Comparison of ENCODE assay signal across 8 cellular contexts in genomic region chr9:127132921-127133647, GRCh38. TPM values are rescaled to one million over a fixed set of nuclear protein-coding genes. Genes with fewer than 3 reads are reported as not detected.
DNase-seq lines count a peak whose midpoint lies in the region; ATAC-seq and TF ChIP-seq lines count a peak whose summit lies in the region.

No MANE protein-coding gene starts in this region.

- H3K36me3 Mint-ChIP-seq in endothelial cell (ENCODE audit: low read depth, unreplicated experiment), result no peaks in the 10 kb centered on the region
- no peaks in the 10 kb centered on the region for H3K36me3 Mint-ChIP-seq in activated naive CD4-positive, alpha-beta T cell treated with anti-CD3 and anti-CD28 coated beads for 36 hours (ENCODE audit: low read depth)

- TF ChIP-seq CTCF in AG10803 (conservative IDR thresholded peaks at IDR 0.05; ENCODE audit: low read length) (no peak), endothelial cell (IDR thresholded peaks at IDR 0.05; ENCODE audit: unreplicated experiment) (no peak)

- H3K4me1 ChIP-seq in esophagus (ENCODE audit: control insufficient read depth in 2 of 2, insufficient read depth in 2 of 2, low read length in 1 of 2) (peaks cover 13 to 21% of the 10 kb centered on the region in 2 donors), neuron (ENCODE audit: insufficient read depth, low read length) (peaks cover 29% of the 10 kb centered on the region)

- H3K27ac Mint-ChIP-seq in endothelial cell (ENCODE audit: unreplicated experiment), result no peak overlapping the region
- H3K27ac Mint-ChIP-seq in activated naive CD4-positive, alpha-beta T cell treated with anti-CD3 and anti-CD28 coated beads for 36 hours, result no peak overlapping the region

- H3K9me3 ChIP-seq in esophagus (ENCODE audit: control insufficient read depth in 2 of 2, insufficient read depth in 1 of 2, low read depth in 1 of 2, low read length in 1 of 2) (no peaks in the 10 kb centered on the region), neuron (ENCODE audit: low read length) (no peaks in the 10 kb centered on the region)

- peak overlapping the region; percentile 70 to 80 for H3K27ac ChIP-seq in esophagus (ENCODE audit: low read depth in 2 of 2, low read length in 1 of 2)

- peaks cover 6% of the 10 kb centered on the region for H3K4me1 Mint-ChIP-seq in endothelial cell (ENCODE audit: unreplicated experiment)
- H3K4me1 Mint-ChIP-seq in activated naive CD4-positive, alpha-beta T cell treated with anti-CD3 and anti-CD28 coated beads for 36 hours (ENCODE audit: low read depth), result no peaks in the 10 kb centered on the region

- no peak for ATAC-seq in GM18520 (IDR thresholded peaks at IDR 0.05; ENCODE audit: unreplicated experiment)

- intact Hi-C loops in activated naive CD4-positive, alpha-beta T cell treated with anti-CD3 and anti-CD28 coated beads for 36 hours (cut with micrococcal nuclease), result no loop called here

- no peak overlapping the region for H3K4me3 Mint-ChIP-seq in endothelial cell (ENCODE audit: unreplicated experiment)
- no peak overlapping the region for H3K4me3 Mint-ChIP-seq in activated naive CD4-positive, alpha-beta T cell treated with anti-CD3 and anti-CD28 coated beads for 36 hours

- peaks cover 3% of the 10 kb centered on the region for H3K27me3 Mint-ChIP-seq in endothelial cell (ENCODE audit: unreplicated experiment)
- H3K27me3 Mint-ChIP-seq in activated naive CD4-positive, alpha-beta T cell treated with anti-CD3 and anti-CD28 coated beads for 36 hours (ENCODE audit: low read depth), result no peaks in the 10 kb centered on the region

- CTCF ChIA-PET in activated naive CD4-positive, alpha-beta T cell treated with anti-CD3 and anti-CD28 coated beads for 36 hours (lab: Charles Lee), result no interaction called here

- peak overlapping the region; percentile 39 for H2AFZ ChIP-seq in neuron (ENCODE audit: low read depth, low read length)

- H3K36me3 ChIP-seq in esophagus (ENCODE audit: control insufficient read depth in 2 of 2, insufficient read depth in 2 of 2, low read length in 1 of 2), result no peaks in the 10 kb centered on the region
- H3K36me3 ChIP-seq in neuron (ENCODE audit: insufficient read depth, low read length), result no peaks in the 10 kb centered on the region

- WGBS in esophagus, 2 donors, result 40 to 59% methylated on average over 15 of the region's 15 CpGs

- H3K4me3 ChIP-seq in AG10803 (ENCODE audit: low read length), result no peak overlapping the region
- H3K4me3 ChIP-seq in esophagus (ENCODE audit: low read depth in 1 of 2, low read length in 2 of 2), result no peak overlapping the region
- H3K4me3 ChIP-seq in neuron (ENCODE audit: low read length), result no peak overlapping the region

- DNase-seq in AG10803 (ENCODE audit: low read depth), result peak; percentile 56
- DNase-seq in NCI-H1417 (lab: John Stamatoyannopoulos, UW), result peak; percentile 57 to 86 (median 64)
- DNase-seq in endothelial cell (ENCODE audit: low spot score), result no peak
- DNase-seq in activated naive CD4-positive, alpha-beta T cell treated with anti-CD3 and anti-CD28 coated beads for 36 hours, result no peak
- no peak for DNase-seq in T-helper 9 cell

- no peaks in the 10 kb centered on the region for H3K27me3 ChIP-seq in esophagus (ENCODE audit: control insufficient read depth in 1 of 2, insufficient read depth in 2 of 2, low read length in 2 of 2)
- no peaks in the 10 kb centered on the region for H3K27me3 ChIP-seq in neuron (ENCODE audit: insufficient read depth, low read length)

- H3K9me3 Mint-ChIP-seq in endothelial cell (ENCODE audit: unreplicated experiment), result no peaks in the 10 kb centered on the region
- no peaks in the 10 kb centered on the region for H3K9me3 Mint-ChIP-seq in activated naive CD4-positive, alpha-beta T cell treated with anti-CD3 and anti-CD28 coated beads for 36 hours

RNA-seq across cellular contexts. Expression of gene ANGPTL2, which starts 10.6 kb away (rescaled TPM):
- polyA plus RNA-seq in esophagus, result 1 to 10 TPM; 1.9 to 5.8 TPM
- total RNA-seq in endothelial cell (ENCODE audit: unreplicated experiment), result 5.7 TPM
- total RNA-seq in activated naive CD4-positive, alpha-beta T cell treated with anti-CD3 and anti-CD28 coated beads for 36 hours, result not detected

Comparison
In these comparisons a context has a peak if more than half of its experiments do, and no peak if none do; other contexts are left out.
1. DNase-seq: peak in AG10803 (single experiment) and NCI-H1417 (3 of 3); none in endothelial cell (single experiment), activated naive CD4-positive, alpha-beta T cell treated with anti-CD3 and anti-CD28 coated beads for 36 hours (single experiment) and T-helper 9 cell (single experiment).